In the genomic region with DNA sequence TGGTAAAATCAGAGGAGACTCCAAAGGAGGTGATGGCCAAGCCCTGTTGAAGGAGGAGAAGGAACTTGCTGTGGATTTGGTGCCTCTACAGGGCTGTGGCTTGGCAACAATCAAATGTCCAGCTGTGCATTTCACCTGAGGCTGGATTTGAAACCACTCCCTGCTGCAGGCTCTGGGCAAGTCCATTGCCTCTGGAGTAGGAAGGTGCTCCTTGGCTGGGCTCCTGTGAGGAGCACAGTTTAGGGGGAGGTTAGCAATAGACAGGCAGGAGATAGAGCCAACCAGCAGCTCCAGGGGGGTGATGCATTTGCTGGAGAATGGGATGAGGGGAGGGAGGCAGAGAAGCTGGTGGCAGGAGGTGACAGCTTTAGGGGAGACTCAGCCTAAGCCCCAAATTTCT, we compare ENCODE assay signal across 20 cellular contexts. TPM values are rescaled to one million over a fixed set of nuclear protein-coding genes. Genes with fewer than 3 reads are reported as not detected.
DNase-seq lines count a peak whose midpoint lies in the region; ATAC-seq and TF ChIP-seq lines count a peak whose summit lies in the region.
"Had no signal": no experiment of that assay in that cellular context is flagged by ENCODE, and none has a peak within 500 bp of the region (broad histone marks: within the 10 kb centered on the region; RNA-seq: fewer than 3 reads in every experiment).

No MANE protein-coding gene starts in this region.

- H3K9me3 ChIP-seq in HEK293 (ENCODE audit: control insufficient read depth, insufficient read depth, low read depth, low read length): no peaks in the 10 kb centered on the region

- no peaks in the 10 kb centered on the region for H3K4me1 ChIP-seq in HEK293 (ENCODE audit: control insufficient read depth, insufficient read depth, low read length)

- H3K27ac ChIP-seq in HEK293 (ENCODE audit: extremely low read depth, low read depth, low read length): no peak overlapping the region
- H3K27ac ChIP-seq: PC-9 had no signal

- ATAC-seq in HG02798 (IDR thresholded peaks at IDR 0.05; ENCODE audit: poor library complexity, unreplicated experiment): no peak
- ATAC-seq: CD8-positive, alpha-beta T cell had no signal

- H3K27ac Mint-ChIP-seq in osteocyte (ENCODE audit: unreplicated experiment): no peak overlapping the region
- H3K27ac Mint-ChIP-seq in progenitor cell of endocrine pancreas: no peak overlapping the region
- H3K27ac Mint-ChIP-seq: CD8-positive, alpha-beta T cell; HFFc6 had no signal

- no peak overlapping the region for H3K4me3 ChIP-seq in HEK293 (ENCODE audit: low read depth, low read length)
- H3K4me3 ChIP-seq: PC-9 had no signal

- H3K36me3 Mint-ChIP-seq in osteocyte (ENCODE audit: unreplicated experiment): no peaks in the 10 kb centered on the region
- no peaks in the 10 kb centered on the region for H3K36me3 Mint-ChIP-seq in progenitor cell of endocrine pancreas (ENCODE audit: insufficient read depth)
- H3K36me3 Mint-ChIP-seq: CD8-positive, alpha-beta T cell had no signal

- H3K27me3 Mint-ChIP-seq in osteocyte (ENCODE audit: unreplicated experiment) (peaks cover 34% of the 10 kb centered on the region), progenitor cell of endocrine pancreas (peaks cover 24% of the 10 kb centered on the region)

- POLR2A ChIA-PET in HEK293 (lab: Yijun Ruan, JAX): no interaction called here

- CTCF ChIA-PET in HEK293 (lab: Yijun Ruan, JAX): interaction anchor here (0.7 kb wide), 1 partner anchor 93 kb away, joined by 3 read pairs; no protein-coding TSS in a partner anchor

- H3K36me3 ChIP-seq in HEK293 (ENCODE audit: control insufficient read depth in 2 of 2, insufficient read depth in 1 of 2, low read length in 2 of 2): no peaks in the 10 kb centered on the region

- no peak for TF ChIP-seq CTCF in HEK293 (tag by site-specific recombination; IDR thresholded peaks at IDR 0.05)
- no peak for TF ChIP-seq CTCF in osteocyte (IDR thresholded peaks at IDR 0.05)
- TF ChIP-seq CTCF in progenitor cell of endocrine pancreas (IDR thresholded peaks at IDR 0.05; ENCODE audit: unreplicated experiment): no peak

- no peaks in the 10 kb centered on the region for H3K9me3 Mint-ChIP-seq in osteocyte (ENCODE audit: unreplicated experiment)
- no peaks in the 10 kb centered on the region for H3K9me3 Mint-ChIP-seq in progenitor cell of endocrine pancreas (ENCODE audit: low read depth)
- H3K9me3 Mint-ChIP-seq: CD8-positive, alpha-beta T cell; HFFc6 had no signal

- H3K4me1 Mint-ChIP-seq in osteocyte (ENCODE audit: unreplicated experiment) (no peaks in the 10 kb centered on the region), progenitor cell of endocrine pancreas (ENCODE audit: low read depth) (no peaks in the 10 kb centered on the region)

- H3K4me3 Mint-ChIP-seq in osteocyte (ENCODE audit: unreplicated experiment) (no peak overlapping the region), progenitor cell of endocrine pancreas (ENCODE audit: low read depth) (no peak overlapping the region)
- H3K4me3 Mint-ChIP-seq: CD8-positive, alpha-beta T cell; HFFc6 had no signal

- DNase-seq in ecto neural progenitor cell (ENCODE audit: low spot score) (peak; percentile 11), osteocyte (ENCODE audit: extremely low spot score, unreplicated experiment) (peak; percentile 56), ureter (ENCODE audit: low spot score) (peak; percentile 10), progenitor cell of endocrine pancreas (ENCODE audit: low spot score, unreplicated experiment) (no peak)
- DNase-seq in stimulated activated CD4-positive, alpha-beta T cell treated with anti-CD3 and anti-CD28 coated beads, Interleukin-2, amount 100 ng/mL, for 24 hours: no peak
- DNase-seq: C1 segment of cervical spinal cord; CD8-positive, alpha-beta T cell; DMS153; H7; HFFc6; KG1; NCI-H1092; NCI-H1436; NCI-H1930; NCI-H748 treated with DMSO at 0.1 percent for 48 hours; PC-9; RPMI8226; SHP77 had no signal

TF ChIP-seq in HEK293, 187 proteins besides CTCF, POLR2A, EP300 and RAD21:
- TF ChIP-seq, protein P1, sequence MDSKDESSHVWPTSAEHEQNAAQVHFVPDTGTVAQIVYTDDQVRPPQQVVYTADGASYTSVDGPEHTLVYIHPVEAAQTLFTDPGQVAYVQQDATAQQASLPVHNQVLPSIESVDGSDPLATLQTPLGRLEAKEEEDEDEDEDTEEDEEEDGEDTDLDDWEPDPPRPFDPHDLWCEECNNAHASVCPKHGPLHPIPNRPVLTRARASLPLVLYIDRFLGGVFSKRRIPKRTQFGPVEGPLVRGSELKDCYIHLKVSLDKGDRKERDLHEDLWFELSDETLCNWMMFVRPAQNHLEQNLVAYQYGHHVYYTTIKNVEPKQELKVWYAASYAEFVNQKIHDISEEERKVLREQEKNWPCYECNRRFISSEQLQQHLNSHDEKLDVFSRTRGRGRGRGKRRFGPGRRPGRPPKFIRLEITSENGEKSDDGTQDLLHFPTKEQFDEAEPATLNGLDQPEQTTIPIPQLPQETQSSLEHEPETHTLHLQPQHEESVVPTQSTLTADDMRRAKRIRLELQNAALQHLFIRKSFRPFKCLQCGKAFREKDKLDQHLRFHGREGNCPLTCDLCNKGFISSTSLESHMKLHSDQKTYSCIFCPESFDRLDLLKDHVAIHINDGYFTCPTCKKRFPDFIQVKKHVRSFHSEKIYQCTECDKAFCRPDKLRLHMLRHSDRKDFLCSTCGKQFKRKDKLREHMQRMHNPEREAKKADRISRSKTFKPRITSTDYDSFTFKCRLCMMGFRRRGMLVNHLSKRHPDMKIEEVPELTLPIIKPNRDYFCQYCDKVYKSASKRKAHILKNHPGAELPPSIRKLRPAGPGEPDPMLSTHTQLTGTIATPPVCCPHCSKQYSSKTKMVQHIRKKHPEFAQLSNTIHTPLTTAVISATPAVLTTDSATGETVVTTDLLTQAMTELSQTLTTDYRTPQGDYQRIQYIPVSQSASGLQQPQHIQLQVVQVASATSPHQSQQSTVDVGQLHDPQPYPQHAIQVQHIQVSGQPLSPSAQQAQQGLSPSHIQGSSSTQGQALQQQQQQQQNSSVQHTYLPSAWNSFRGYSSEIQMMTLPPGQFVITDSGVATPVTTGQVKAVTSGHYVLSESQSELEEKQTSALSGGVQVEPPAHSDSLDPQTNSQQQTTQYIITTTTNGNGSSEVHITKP (tag by site-specific recombination; IDR thresholded peaks at IDR 0.05): peak; percentile 63
- TF ChIP-seq, protein P2, sequence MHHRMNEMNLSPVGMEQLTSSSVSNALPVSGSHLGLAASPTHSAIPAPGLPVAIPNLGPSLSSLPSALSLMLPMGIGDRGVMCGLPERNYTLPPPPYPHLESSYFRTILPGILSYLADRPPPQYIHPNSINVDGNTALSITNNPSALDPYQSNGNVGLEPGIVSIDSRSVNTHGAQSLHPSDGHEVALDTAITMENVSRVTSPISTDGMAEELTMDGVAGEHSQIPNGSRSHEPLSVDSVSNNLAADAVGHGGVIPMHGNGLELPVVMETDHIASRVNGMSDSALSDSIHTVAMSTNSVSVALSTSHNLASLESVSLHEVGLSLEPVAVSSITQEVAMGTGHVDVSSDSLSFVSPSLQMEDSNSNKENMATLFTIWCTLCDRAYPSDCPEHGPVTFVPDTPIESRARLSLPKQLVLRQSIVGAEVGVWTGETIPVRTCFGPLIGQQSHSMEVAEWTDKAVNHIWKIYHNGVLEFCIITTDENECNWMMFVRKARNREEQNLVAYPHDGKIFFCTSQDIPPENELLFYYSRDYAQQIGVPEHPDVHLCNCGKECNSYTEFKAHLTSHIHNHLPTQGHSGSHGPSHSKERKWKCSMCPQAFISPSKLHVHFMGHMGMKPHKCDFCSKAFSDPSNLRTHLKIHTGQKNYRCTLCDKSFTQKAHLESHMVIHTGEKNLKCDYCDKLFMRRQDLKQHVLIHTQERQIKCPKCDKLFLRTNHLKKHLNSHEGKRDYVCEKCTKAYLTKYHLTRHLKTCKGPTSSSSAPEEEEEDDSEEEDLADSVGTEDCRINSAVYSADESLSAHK (tag by site-specific recombination; IDR thresholded peaks at IDR 0.05): no peak
- TF ChIP-seq ZNF112 (tag by site-specific recombination; IDR thresholded peaks at IDR 0.05): no peak
- TF ChIP-seq ZIC2 (tag by site-specific recombination; IDR thresholded peaks at IDR 0.05): peak; percentile 44
- no peak for TF ChIP-seq ZNF324 (tag by site-specific recombination; IDR thresholded peaks at IDR 0.05)
- TF ChIP-seq, protein P3, sequence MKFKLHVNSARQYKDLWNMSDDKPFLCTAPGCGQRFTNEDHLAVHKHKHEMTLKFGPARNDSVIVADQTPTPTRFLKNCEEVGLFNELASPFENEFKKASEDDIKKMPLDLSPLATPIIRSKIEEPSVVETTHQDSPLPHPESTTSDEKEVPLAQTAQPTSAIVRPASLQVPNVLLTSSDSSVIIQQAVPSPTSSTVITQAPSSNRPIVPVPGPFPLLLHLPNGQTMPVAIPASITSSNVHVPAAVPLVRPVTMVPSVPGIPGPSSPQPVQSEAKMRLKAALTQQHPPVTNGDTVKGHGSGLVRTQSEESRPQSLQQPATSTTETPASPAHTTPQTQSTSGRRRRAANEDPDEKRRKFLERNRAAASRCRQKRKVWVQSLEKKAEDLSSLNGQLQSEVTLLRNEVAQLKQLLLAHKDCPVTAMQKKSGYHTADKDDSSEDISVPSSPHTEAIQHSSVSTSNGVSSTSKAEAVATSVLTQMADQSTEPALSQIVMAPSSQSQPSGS (tag by site-specific recombination; IDR thresholded peaks at IDR 0.05; ENCODE audit: low read depth): no peak
- no peak for TF ChIP-seq MZF1 (tag by site-specific recombination; IDR thresholded peaks at IDR 0.05; ENCODE audit: borderline replicate concordance)
TF ChIP-seq in HEK293: peak in this region for 2.

RNA-seq across cellular contexts. Expression of a gene that starts 26.5 kb away (rescaled TPM):
- total RNA-seq in osteocyte (not detected in 2 replicates), ureter (79.3 TPM), progenitor cell of endocrine pancreas (0.43 and 0.53 TPM in 2 replicates)

Comparison
In these comparisons a context has a peak if more than half of its experiments do, and no peak if none do; other contexts are left out.
1. DNase-seq: peak in ecto neural progenitor cell (single experiment), osteocyte (single experiment) and ureter (single experiment); none in progenitor cell of endocrine pancreas (single experiment) and stimulated activated CD4-positive, alpha-beta T cell treated with anti-CD3 and anti-CD28 coated beads, Interleukin-2, amount 100 ng/mL, for 24 hours (0 of 2).
2. RNA of a gene that starts 26.5 kb away (total RNA-seq): 79.3 TPM in ureter (single experiment); 0.43 to 0.53 TPM in progenitor cell of endocrine pancreas and not detected in osteocyte; every median in the first group is over 10 times any median in the second.